Comparison of ENCODE assay signal across 1 cellular context in genomic region chr15:34160735-34161134, GRCh38.
TF ChIP-seq lines count a peak whose summit lies in the region.

No MANE protein-coding gene starts in this region.

TF ChIP-seq in WTC11, 78 proteins besides CTCF, POLR2A, EP300 and RAD21 (continued from another document):
- TF ChIP-seq ZNF121 (CRISPR knock-in tag; IDR thresholded peaks at IDR 0.05), result no peak
- no peak for TF ChIP-seq USF1 (CRISPR knock-in tag; IDR thresholded peaks at IDR 0.05)
- TF ChIP-seq NR2C2 (CRISPR knock-in tag; IDR thresholded peaks at IDR 0.05), result no peak
- no peak for TF ChIP-seq ZNF317 (CRISPR knock-in tag; IDR thresholded peaks at IDR 0.05; ENCODE audit: borderline replicate concordance, low read depth)
- no peak for TF ChIP-seq CBFB (CRISPR knock-in tag; IDR thresholded peaks at IDR 0.05; ENCODE audit: low read depth)
- TF ChIP-seq ZNF396 (CRISPR knock-in tag; IDR thresholded peaks at IDR 0.05; ENCODE audit: borderline replicate concordance), result no peak
- no peak for TF ChIP-seq MAX (CRISPR knock-in tag; IDR thresholded peaks at IDR 0.05)
- TF ChIP-seq JUN (CRISPR knock-in tag; IDR thresholded peaks at IDR 0.05), result no peak
- no peak for TF ChIP-seq ZNF671 (CRISPR knock-in tag; IDR thresholded peaks at IDR 0.05)
